Comparison of ENCODE assay signal across 12 cellular contexts in genomic region chr1:228465571-228466146, GRCh38. TPM values are rescaled to one million over a fixed set of nuclear protein-coding genes. Genes with fewer than 3 reads are reported as not detected.
A peak's percentile ranks its signal among the peaks of the same experiment; 100 is the strongest.
DNase-seq lines count a peak whose midpoint lies in the region; ATAC-seq and TF ChIP-seq lines count a peak whose summit lies in the region.
"Had no signal": no experiment of that assay in that cellular context is flagged by ENCODE, and none has a peak within 500 bp of the region (broad histone marks: within the 10 kb centered on the region; RNA-seq: fewer than 3 reads in every experiment).

No MANE protein-coding gene starts in this region.

- H3K4me3 Mint-ChIP-seq in activated T-cell treated with anti-CD3 and anti-CD28 coated beads, Interleukin-2, amount 50 U/mL, for 24 hours: peak overlapping the region; percentile 88
- H3K4me3 Mint-ChIP-seq in endodermal cell: peak overlapping the region; percentile 50

- intact Hi-C loops in OCI-LY7 (cut with micrococcal nuclease; ENCODE audit: unreplicated experiment): no loop called here

- H3K27me3 ChIP-seq in endodermal cell (ENCODE audit: control insufficient read depth, insufficient read depth, low read length, poor library complexity, severe bottlenecking) (peaks cover 64% of the 10 kb centered on the region), smooth muscle cell (ENCODE audit: low read depth) (peaks cover 92% of the 10 kb centered on the region)

- no peak for DNase-seq in activated T-cell treated with anti-CD3 and anti-CD28 coated beads, Interleukin-2, amount 50 U/mL, for 24 hours
- no peak for DNase-seq in activated T-cell treated with anti-CD3 and anti-CD28 coated beads, Interleukin-2, amount 50 U/mL, for 1 hour
- DNase-seq in OCI-LY7 (ENCODE audit: low spot score) (peak; percentile 57), endodermal cell (no peak), smooth muscle cell (lab: John Stamatoyannopoulos, UW; ENCODE audit: unreplicated experiment) (no peak), cerebellar cortex (ENCODE audit: low spot score) (no peak)
- no peak for DNase-seq in activated CD8-positive, alpha-beta memory T cell treated with anti-CD3 and anti-CD28 coated beads, Interleukin-2, amount 50 U/mL, for 4 hours
- DNase-seq: cerebellar nuclear complex, nucleus accumbens had no signal

- WGBS in endodermal cell (ENCODE audit: insufficient coverage in 1 of 2, insufficient read length in 1 of 2), 2 experiments: 89 to 91% methylated on average over 5 to 8 of the region's 8 CpGs
- 78% methylated on average over 8 of the region's 8 CpGs for WGBS in smooth muscle cell (ENCODE audit: low lambda C conversion rate)

- H3K4me1 Mint-ChIP-seq in activated T-cell treated with anti-CD3 and anti-CD28 coated beads, Interleukin-2, amount 50 U/mL, for 24 hours (ENCODE audit: low read depth): peaks cover 48% of the 10 kb centered on the region
- peaks cover 4% of the 10 kb centered on the region for H3K4me1 Mint-ChIP-seq in endodermal cell

- H3K27ac ChIP-seq in OCI-LY7 (ENCODE audit: low read depth, low read length, poor library complexity, severe bottlenecking): peak overlapping the region; percentile 95
- no peak overlapping the region for H3K27ac ChIP-seq in endodermal cell (ENCODE audit: low read depth, low read length)
- no peak overlapping the region for H3K27ac ChIP-seq in smooth muscle cell (ENCODE audit: low read depth)
- H3K27ac ChIP-seq: BLaER1 had no signal

- H3K4me3 ChIP-seq in OCI-LY7 (ENCODE audit: low read depth, low read length, poor library complexity, severe bottlenecking) (peak overlapping the region; percentile 95), endodermal cell (ENCODE audit: low read length) (peak overlapping the region; percentile 78), smooth muscle cell (peak overlapping the region; percentile 49)
- H3K4me3 ChIP-seq: BLaER1 had no signal

- H2AFZ ChIP-seq in OCI-LY7 (ENCODE audit: low read length): peak overlapping the region; percentile 34; the same call in 1 of the 2 replicates
- no peak overlapping the region for H2AFZ ChIP-seq in smooth muscle cell (ENCODE audit: low read depth)

- H3K79me2 ChIP-seq in OCI-LY7 (ENCODE audit: insufficient read depth, low read depth, low read length) (peaks cover 28% of the 10 kb centered on the region; the same call in 1 of the 2 replicates), smooth muscle cell (ENCODE audit: low read depth) (no peaks in the 10 kb centered on the region)

- peak overlapping the region; percentile 18 for H3K27ac Mint-ChIP-seq in activated T-cell treated with anti-CD3 and anti-CD28 coated beads, Interleukin-2, amount 50 U/mL, for 24 hours
- no peak overlapping the region for H3K27ac Mint-ChIP-seq in endodermal cell

- no peaks in the 10 kb centered on the region for H3K9me2 ChIP-seq in OCI-LY7 (ENCODE audit: insufficient read depth, low read length)

- no peak overlapping the region for H3K9ac ChIP-seq in endodermal cell (ENCODE audit: extremely low read depth, low read length, poor library complexity, severe bottlenecking)
- no peak overlapping the region for H3K9ac ChIP-seq in smooth muscle cell (ENCODE audit: low read depth)
- H3K9ac ChIP-seq: BLaER1 had no signal

- H3K36me3 ChIP-seq in OCI-LY7 (ENCODE audit: insufficient read depth, low read length) (no peaks in the 10 kb centered on the region), endodermal cell (ENCODE audit: control insufficient read depth, insufficient read depth, low read length) (no peaks in the 10 kb centered on the region), smooth muscle cell (ENCODE audit: low read depth) (no peaks in the 10 kb centered on the region)
- H3K36me3 ChIP-seq: BLaER1 had no signal

- no TSS peak for BruUV-seq in OCI-LY7 (replicated peaks; lab: Mats Ljungman, UMichigan)

- H3K27me3 Mint-ChIP-seq in activated T-cell treated with anti-CD3 and anti-CD28 coated beads, Interleukin-2, amount 50 U/mL, for 24 hours: peaks cover 14% of the 10 kb centered on the region
- H3K27me3 Mint-ChIP-seq in endodermal cell (ENCODE audit: insufficient read depth): peaks cover 88% of the 10 kb centered on the region

- H3K4me1 ChIP-seq in OCI-LY7 (ENCODE audit: insufficient read depth, low read length, poor library complexity, severe bottlenecking) (peaks cover 45% of the 10 kb centered on the region), endodermal cell (ENCODE audit: control insufficient read depth, insufficient read depth, low read length) (no peaks in the 10 kb centered on the region), smooth muscle cell (ENCODE audit: low read depth) (no peaks in the 10 kb centered on the region)
- H3K4me1 ChIP-seq: BLaER1 had no signal

- POLR2A ChIA-PET in OCI-LY7 (lab: Charles Lee): interaction anchor here (0.9 to 3.8 kb wide), 9 partner anchors 9 to 329 kb away, joined by 3 to 49 read pairs (median 22); partner anchors contain the start of gene RNF187

- peak overlapping the region; percentile 91 for H3K4me2 ChIP-seq in OCI-LY7 (ENCODE audit: low read length)
- peak overlapping the region; percentile 83 for H3K4me2 ChIP-seq in smooth muscle cell
- H3K4me2 ChIP-seq: BLaER1 had no signal

- no peaks in the 10 kb centered on the region for H3F3A ChIP-seq in smooth muscle cell (ENCODE audit: low read depth)

- TF ChIP-seq CTCF in OCI-LY7 (conservative IDR thresholded peaks at IDR 0.05; ENCODE audit: low read length): no peak
- no peak for TF ChIP-seq CTCF in endodermal cell (conservative IDR thresholded peaks at IDR 0.05)
- TF ChIP-seq CTCF in smooth muscle cell (IDR thresholded peaks at IDR 0.05; ENCODE audit: borderline replicate concordance, insufficient read depth, poor library complexity, severe bottlenecking): no peak

- peaks cover 5% of the 10 kb centered on the region for H3K36me3 Mint-ChIP-seq in activated T-cell treated with anti-CD3 and anti-CD28 coated beads, Interleukin-2, amount 50 U/mL, for 24 hours (ENCODE audit: low read depth)
- H3K36me3 Mint-ChIP-seq in endodermal cell (ENCODE audit: low read depth): no peaks in the 10 kb centered on the region

- no peak for ATAC-seq in HG02852 (IDR thresholded peaks at IDR 0.05; ENCODE audit: unreplicated experiment)

- H4K20me1 ChIP-seq in OCI-LY7 (ENCODE audit: insufficient read depth, low read length) (no peaks in the 10 kb centered on the region; the same call in 1 of the 2 replicates), smooth muscle cell (ENCODE audit: low read depth) (no peaks in the 10 kb centered on the region)
- H4K20me1 ChIP-seq: BLaER1 had no signal

- H3K9me3 ChIP-seq in OCI-LY7 (ENCODE audit: low read length): no peaks in the 10 kb centered on the region
- no peaks in the 10 kb centered on the region for H3K9me3 ChIP-seq in endodermal cell (ENCODE audit: control insufficient read depth, low read length)
- H3K9me3 ChIP-seq in smooth muscle cell (replicated peaks; ENCODE audit: low read depth): no peaks in the 10 kb centered on the region

- no peaks in the 10 kb centered on the region for H3K9me3 Mint-ChIP-seq in activated T-cell treated with anti-CD3 and anti-CD28 coated beads, Interleukin-2, amount 50 U/mL, for 24 hours
- H3K9me3 Mint-ChIP-seq in endodermal cell: no peaks in the 10 kb centered on the region

- CTCF ChIA-PET in OCI-LY7 (lab: Charles Lee; ENCODE audit: unreplicated experiment): interaction anchor here (1.1 to 1.3 kb wide), 2 partner anchors 10 to 301 kb away, joined by 3 to 6 read pairs; no protein-coding TSS in a partner anchor

RNA-seq across cellular contexts. Expression of gene RNF187, which starts 21.5 kb away (rescaled TPM):
- 257 and 351 TPM in 2 replicates for total RNA-seq in OCI-LY7 (2014; rRNA removed; shearing (Covaris generic))
- total RNA-seq in OCI-LY7 (2022) (478 and 484 TPM in 2 replicates), endodermal cell (100 to 1,000 TPM; 103 to 112 TPM), smooth muscle cell (35.9 and 36.4 TPM in 2 replicates)
- 55.2 TPM for polyA plus RNA-seq in endodermal cell (2013, experiment 1 of 2)
- polyA plus RNA-seq in endodermal cell (2013, experiment 2 of 2): 42.1 TPM
- 150 and 161 TPM in 2 replicates for polyA plus RNA-seq in smooth muscle cell

RNA-seq across cellular contexts. Expression of gene TRIM17, which starts 49.0 kb away (rescaled TPM):
- 0.13 TPM in 1 of 2 replicates, not detected in the other for total RNA-seq in OCI-LY7 (2014; rRNA removed; shearing (Covaris generic))
- total RNA-seq in OCI-LY7 (2022): not detected in 2 replicates
- total RNA-seq in endodermal cell: 10 to 100 TPM in 1 of 2 donors, 1 to 10 TPM in 1; 8.4 to 19.6 TPM
- 4.8 TPM for polyA plus RNA-seq in endodermal cell (2013, experiment 1 of 2)
- polyA plus RNA-seq in endodermal cell (2013, experiment 2 of 2): 3.4 TPM
- total RNA-seq in smooth muscle cell: 1.4 and 1.6 TPM in 2 replicates
- 1.5 and 4.4 TPM in 2 replicates for polyA plus RNA-seq in smooth muscle cell
- total RNA-seq: subcutaneous adipose tissue had no signal

RNA-seq across cellular contexts. Expression of gene TRIM11, which starts 59.0 kb away (rescaled TPM):
- 26.7 and 30.0 TPM in 2 replicates for total RNA-seq in OCI-LY7 (2014; rRNA removed; shearing (Covaris generic))
- total RNA-seq in OCI-LY7 (2022): 57.4 and 60.8 TPM in 2 replicates
- total RNA-seq in endodermal cell: 10 to 100 TPM; 33.8 to 38.9 TPM
- 18.2 TPM for polyA plus RNA-seq in endodermal cell (2013, experiment 1 of 2)
- polyA plus RNA-seq in endodermal cell (2013, experiment 2 of 2): 19.0 TPM
- 7.8 and 14.6 TPM in 2 replicates for total RNA-seq in smooth muscle cell
- polyA plus RNA-seq in smooth muscle cell: 11.5 and 14.0 TPM in 2 replicates
